ENCODE assay signal across 1 cellular context in genomic region chr1:51100264-51100880, GRCh38.
TF ChIP-seq lines count a peak whose summit lies in the region.

No MANE protein-coding gene starts in this region.

TF ChIP-seq in GM12878, 131 proteins besides CTCF, POLR2A, EP300 and RAD21 (continued from another document):
- TF ChIP-seq ZNF687 (IDR thresholded peaks at IDR 0.05) (no peak), ZNF207 (IDR thresholded peaks at IDR 0.05; ENCODE audit: borderline replicate concordance) (no peak)
